Comparison of ENCODE assay signal across 12 cellular contexts in genomic region chr17:44906010-44906646, GRCh38. TPM values are rescaled to one million over a fixed set of nuclear protein-coding genes. Genes with fewer than 3 reads are reported as not detected.
DNase-seq lines count a peak whose midpoint lies in the region; ATAC-seq and TF ChIP-seq lines count a peak whose summit lies in the region.
"Had no signal": no experiment of that assay in that cellular context is flagged by ENCODE, and none has a peak within 500 bp of the region (broad histone marks: within the 10 kb centered on the region; RNA-seq: fewer than 3 reads in every experiment).

No MANE protein-coding gene starts in this region.

- in situ Hi-C loops in IMR-90 (cut with MboI; ENCODE audit: low sequenced_read_pairs): no loop called here

- H3K27me3 ChIP-seq in IMR-90 (ENCODE audit: control insufficient read depth, insufficient read depth, low read length): no peaks in the 10 kb centered on the region
- H3K27me3 ChIP-seq in left ventricle myocardium inferior (ENCODE audit: low read depth): peaks cover 10% of the 10 kb centered on the region

- H3K4me1 ChIP-seq in IMR-90 (ENCODE audit: control insufficient read depth, insufficient read depth, low read length): peaks cover 27% of the 10 kb centered on the region
- peaks cover 5% of the 10 kb centered on the region for H3K4me1 ChIP-seq in left ventricle myocardium inferior

- H4K5ac ChIP-seq in IMR-90 (ENCODE audit: low read depth, low read length): peak overlapping the region; percentile 89

- H4K8ac ChIP-seq in IMR-90 (ENCODE audit: low read depth in 2 of 2, low read length in 2 of 2): peak overlapping the region; percentile 86 to 98

- H3K9ac ChIP-seq in IMR-90 (ENCODE audit: low read depth, low read length): peak overlapping the region; percentile 34; the same call in 1 of the 2 replicates

- H2AFZ ChIP-seq in IMR-90 (replicated peaks; ENCODE audit: low read length, poor library complexity): peak overlapping the region; percentile 79

- intact Hi-C loops in IMR-90 (cut with micrococcal nuclease) (no loop called here), left ventricle myocardium inferior (cut with micrococcal nuclease) (no loop called here)

- H3K18ac ChIP-seq in IMR-90 (ENCODE audit: low read depth, low read length): peak overlapping the region; percentile 91

- DNase-seq in AG09319 (ENCODE audit: extremely low read depth, low read depth) (peak; percentile 84), IMR-90 (peak; percentile 96), astrocyte of the hippocampus (ENCODE audit: low read depth, low spot score) (peak; percentile 64), medulla oblongata (ENCODE audit: extremely low spot score) (peak; percentile 48), left ventricle myocardium inferior (no peak), NCI-H2107 (lab: John Stamatoyannopoulos, UW) (no peak)
- DNase-seq: hippocampal formation; KG1; stimulated activated CD4-positive, alpha-beta T cell treated with anti-CD3 and anti-CD28 coated beads, Interleukin-12 subunit alpha, Interleukin-12 subunit beta, amount 100 ng/mL, for 4 hours had no signal

- H3K4me3 ChIP-seq in IMR-90 (ENCODE audit: insufficient read depth, low read depth, low read length): no peak overlapping the region
- H3K4me3 ChIP-seq in left ventricle myocardium inferior: no peak overlapping the region
- H3K4me3 ChIP-seq: tibial nerve had no signal

- H3K9me3 ChIP-seq in IMR-90 (ENCODE audit: control insufficient read depth, insufficient read depth, low read length) (no peaks in the 10 kb centered on the region), left ventricle myocardium inferior (replicated peaks) (no peaks in the 10 kb centered on the region)
- H3K9me3 ChIP-seq: tibial nerve had no signal

- peak overlapping the region; percentile 96; the same call in 2 of the 3 replicates for H2BK15ac ChIP-seq in IMR-90 (ENCODE audit: low read depth, low read length)

- peak overlapping the region; percentile 68 for H3K56ac ChIP-seq in IMR-90 (ENCODE audit: extremely low read depth, insufficient read depth, low read length)

- peak overlapping the region; percentile 98 for H3K14ac ChIP-seq in IMR-90 (replicated peaks; ENCODE audit: low read depth, low read length)

- TF ChIP-seq CTCF in AG09319 (IDR thresholded peaks at IDR 0.05; ENCODE audit: low read depth, low read length): no peak
- TF ChIP-seq CTCF in IMR-90 (conservative IDR thresholded peaks at IDR 0.05; ENCODE audit: low read depth, low read length): no peak
- no peak for TF ChIP-seq CTCF in left ventricle myocardium inferior (IDR thresholded peaks at IDR 0.05; ENCODE audit: borderline replicate concordance)

- dilution Hi-C loops in IMR-90 (cut with HindIII; ENCODE audit: low sequenced_read_pairs, unreplicated experiment): no loop called here

- H2BK120ac ChIP-seq in IMR-90 (ENCODE audit: low read depth, low read length): peak overlapping the region; percentile 100

- H3K4ac ChIP-seq in IMR-90 (ENCODE audit: low read depth, low read length): peak overlapping the region; percentile 99

- no peak for TF ChIP-seq POLR2A in IMR-90 (IDR thresholded peaks at IDR 0.05; ENCODE audit: low read depth, low read length)
- no peak for TF ChIP-seq POLR2A in GM18505 (IDR thresholded peaks at IDR 0.05; ENCODE audit: borderline replicate concordance, extremely low read depth, insufficient read depth, insufficient read length)

- H3K79me1 ChIP-seq in IMR-90 (ENCODE audit: low read depth in 1 of 2, low read length in 2 of 2): peaks cover 0 to 16% of the 10 kb centered on the region in 2 experiments; a peak in 2 of 4 replicates

- H2BK20ac ChIP-seq in IMR-90 (ENCODE audit: low read depth, low read length): peak overlapping the region; percentile 99

- peak overlapping the region; percentile 93 for H2BK5ac ChIP-seq in IMR-90 (ENCODE audit: low read depth, low read length, poor library complexity, severe bottlenecking)

- CTCF ChIA-PET in IMR-90 (lab: Yijun Ruan, JAX): no interaction called here

- POLR2A ChIA-PET in IMR-90 (lab: Charles Lee; ENCODE audit: unreplicated experiment): no interaction called here

- peak overlapping the region; percentile 86 for H3K27ac ChIP-seq in IMR-90 (ENCODE audit: insufficient read depth, low read length)
- H3K27ac ChIP-seq in left ventricle myocardium inferior (replicated peaks): no peak overlapping the region
- H3K27ac ChIP-seq: tibial nerve had no signal

- peak overlapping the region; percentile 100 for H2AK5ac ChIP-seq in IMR-90 (ENCODE audit: low read depth, low read length)

- BruUV-seq in IMR-90 (replicated peaks; lab: Mats Ljungman, UMichigan): no TSS peak

- TF ChIP-seq RAD21 in IMR-90 (IDR thresholded peaks at IDR 0.05; ENCODE audit: low read length): no peak

- H4K91ac ChIP-seq in IMR-90 (ENCODE audit: insufficient read depth, low read depth, low read length): peak overlapping the region; percentile 98

- peaks cover 37% of the 10 kb centered on the region for H3K9me1 ChIP-seq in IMR-90 (ENCODE audit: insufficient read depth, low read length)

- H2AK9ac ChIP-seq in IMR-90 (replicated peaks; ENCODE audit: low read depth, low read length, poor library complexity): peak overlapping the region; percentile 78

- 58% methylated on average over 4 of the region's 10 CpGs; no CpG with 5 or more reads in 1 of the 2 experiments for WGBS in IMR-90 (ENCODE audit: extremely low coverage in 2 of 2, insufficient read length in 1 of 2), 2 experiments

- ATAC-seq in IMR-90 (ENCODE audit: low read depth): peak; percentile 79
- ATAC-seq in GM18867 (IDR thresholded peaks at IDR 0.05; ENCODE audit: unreplicated experiment): no peak
- no peak for ATAC-seq in GM18505 (IDR thresholded peaks at IDR 0.05; ENCODE audit: unreplicated experiment)

- H4K20me1 ChIP-seq in IMR-90 (ENCODE audit: insufficient read depth, low read length): no peaks in the 10 kb centered on the region; the same call in 1 of the 2 replicates

- peak overlapping the region; percentile 19 for H3K4me2 ChIP-seq in IMR-90 (ENCODE audit: low read depth, low read length)

- H3K23ac ChIP-seq in IMR-90 (ENCODE audit: low read depth, low read length): peak overlapping the region; percentile 96

- H3K36me3 ChIP-seq in IMR-90 (ENCODE audit: control insufficient read depth, insufficient read depth, low read length) (no peaks in the 10 kb centered on the region), left ventricle myocardium inferior (no peaks in the 10 kb centered on the region)
- H3K36me3 ChIP-seq: tibial nerve had no signal

TF ChIP-seq in IMR-90, 13 proteins besides CTCF, POLR2A, EP300 and RAD21 (continues in another document):
- TF ChIP-seq FOS (IDR thresholded peaks at IDR 0.05; ENCODE audit: low read depth, low read length) (peak; percentile 94), CHD1 (IDR thresholded peaks at IDR 0.05; ENCODE audit: low read depth, low read length) (no peak), RCOR1 (IDR thresholded peaks at IDR 0.05; ENCODE audit: insufficient replicate concordance, low read length) (peak; percentile 80), NFE2L2 (IDR thresholded peaks at IDR 0.05; ENCODE audit: low read depth, low read length) (peak; percentile 83), CEBPB (IDR thresholded peaks at IDR 0.05; ENCODE audit: low read depth, low read length) (peak; percentile 83), MAFK (IDR thresholded peaks at IDR 0.05; ENCODE audit: low read depth, low read length) (peak; percentile 61; the same call in 1 of the 2 replicates), MXI1 (IDR thresholded peaks at IDR 0.05; ENCODE audit: borderline replicate concordance, low read depth, low read length) (no peak), USF2 (IDR thresholded peaks at IDR 0.05; ENCODE audit: low read depth, low read length) (no peak), MAZ (IDR thresholded peaks at IDR 0.05; ENCODE audit: borderline replicate concordance, low read depth, low read length) (no peak), SMC3 (IDR thresholded peaks at IDR 0.05; ENCODE audit: low read depth, low read length) (no peak), RFX5 (IDR thresholded peaks at IDR 0.05; ENCODE audit: low read depth, low read length) (no peak)
- TF ChIP-seq, protein P1, sequence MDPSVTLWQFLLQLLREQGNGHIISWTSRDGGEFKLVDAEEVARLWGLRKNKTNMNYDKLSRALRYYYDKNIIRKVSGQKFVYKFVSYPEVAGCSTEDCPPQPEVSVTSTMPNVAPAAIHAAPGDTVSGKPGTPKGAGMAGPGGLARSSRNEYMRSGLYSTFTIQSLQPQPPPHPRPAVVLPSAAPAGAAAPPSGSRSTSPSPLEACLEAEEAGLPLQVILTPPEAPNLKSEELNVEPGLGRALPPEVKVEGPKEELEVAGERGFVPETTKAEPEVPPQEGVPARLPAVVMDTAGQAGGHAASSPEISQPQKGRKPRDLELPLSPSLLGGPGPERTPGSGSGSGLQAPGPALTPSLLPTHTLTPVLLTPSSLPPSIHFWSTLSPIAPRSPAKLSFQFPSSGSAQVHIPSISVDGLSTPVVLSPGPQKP (IDR thresholded peaks at IDR 0.05; ENCODE audit: borderline replicate concordance, low read depth, low read length): no peak

RNA-seq across cellular contexts. Expression of gene EFTUD2, which starts 6.9 kb away (rescaled TPM):
- total RNA-seq in IMR-90 (2012; rRNA removed) (126 and 178 TPM in 2 replicates), left ventricle myocardium inferior (62.0 TPM)
- polyA plus RNA-seq in IMR-90 (2012; rRNA removed): 72.5 and 74.8 TPM in 2 replicates
- 44.7 and 106 TPM in 2 replicates for polyA plus RNA-seq in IMR-90 (2012; cell fraction: cytosol; rRNA removed)
- polyA plus RNA-seq in IMR-90 (2012; cell fraction: nucleus; rRNA removed; ENCODE audit: low replicate concordance): 70.1 and 74.1 TPM in 2 replicates

RNA-seq across cellular contexts. Expression of gene GFAP, which starts 9.2 kb away (rescaled TPM):
- total RNA-seq in IMR-90 (2012; rRNA removed) (0.18 TPM in 1 of 2 replicates, not detected in the other), left ventricle myocardium inferior (4.1 TPM)
- polyA plus RNA-seq in IMR-90 (2012; rRNA removed): 0.19 and 0.40 TPM in 2 replicates
- 0.02 and 0.13 TPM in 2 replicates for polyA plus RNA-seq in IMR-90 (2012; cell fraction: cytosol; rRNA removed)
- 0.05 and 0.18 TPM in 2 replicates for polyA plus RNA-seq in IMR-90 (2012; cell fraction: nucleus; rRNA removed; ENCODE audit: low replicate concordance)

RNA-seq across cellular contexts. Expression of gene KIF18B, which starts 41.4 kb away (rescaled TPM):
- total RNA-seq in IMR-90 (2012; rRNA removed) (1.3 and 2.5 TPM in 2 replicates), left ventricle myocardium inferior (0.49 TPM)
- 16.0 and 17.4 TPM in 2 replicates for polyA plus RNA-seq in IMR-90 (2012; rRNA removed)
- 7.6 and 7.8 TPM in 2 replicates for polyA plus RNA-seq in IMR-90 (2012; cell fraction: cytosol; rRNA removed)
- polyA plus RNA-seq in IMR-90 (2012; cell fraction: nucleus; rRNA removed; ENCODE audit: low replicate concordance): 23.3 and 68.0 TPM in 2 replicates

RNA-seq across cellular contexts. Expression of gene HIGD1B, which starts 58.4 kb away (rescaled TPM):
- total RNA-seq in IMR-90 (2012; rRNA removed): not detected in 2 replicates
- polyA plus RNA-seq in IMR-90 (2012; rRNA removed): not detected in 2 replicates
- not detected in 2 replicates for polyA plus RNA-seq in IMR-90 (2012; cell fraction: cytosol; rRNA removed)
- not detected in 2 replicates for polyA plus RNA-seq in IMR-90 (2012; cell fraction: nucleus; rRNA removed; ENCODE audit: low replicate concordance)
- total RNA-seq in left ventricle myocardium inferior: 18.3 TPM

Comparison
In these comparisons a context has a peak if more than half of its experiments do, and no peak if none do; other contexts are left out.
1. DNase-seq: peak in AG09319 (single experiment), IMR-90 (single experiment), astrocyte of the hippocampus (single experiment) and medulla oblongata (single experiment); none in left ventricle myocardium inferior (single experiment) and NCI-H2107 (single experiment).